In genomic region chr13:111275995-111276618, GRCh38 we compare ENCODE assay signal across 15 cellular contexts. TPM values are rescaled to one million over a fixed set of nuclear protein-coding genes. Genes with fewer than 3 reads are reported as not detected.
"Had no signal": no experiment of that assay in that cellular context is flagged by ENCODE, and none has a peak within 500 bp of the region (broad histone marks: within the 10 kb centered on the region; RNA-seq: fewer than 3 reads in every experiment).

No MANE protein-coding gene starts in this region.

- H3K27ac Mint-ChIP-seq: activated B cell treated with CpG ODN at 0.5 μM for 24 hours; memory B cell; nephron; T-helper 1 cell treated with Interleukin-12 subunit alpha and Interleukin-12 subunit beta and Interleukin-4 antibody, amounts not matched to agents 30 μg/mL and 1 μg/mL, for 36 hours had no signal

- H3K27me3 ChIP-seq: esophagus squamous epithelium, tibial nerve had no signal

- ATAC-seq: psoas muscle, sciatic nerve had no signal

- FAIRE-seq: astrocyte, TTC549 had no signal

- H3K9me3 ChIP-seq: esophagus squamous epithelium, psoas muscle, tibial nerve had no signal

- H3K27me3 Mint-ChIP-seq: activated B cell treated with CpG ODN at 0.5 μM for 24 hours, memory B cell had no signal

- H3K9me3 Mint-ChIP-seq: activated B cell treated with CpG ODN at 0.5 μM for 24 hours; memory B cell; nephron; T-helper 1 cell treated with Interleukin-12 subunit alpha and Interleukin-12 subunit beta and Interleukin-4 antibody, amounts not matched to agents 30 μg/mL and 1 μg/mL, for 36 hours had no signal

- H3K4me1 Mint-ChIP-seq: activated B cell treated with CpG ODN at 0.5 μM for 24 hours, memory B cell had no signal

- H3K4me3 ChIP-seq: esophagus squamous epithelium, psoas muscle, tibial nerve had no signal

- H3K27ac ChIP-seq: esophagus squamous epithelium had no signal

- DNase-seq: activated B cell treated with CpG ODN at 0.5 μM for 24 hours; activated CD8-positive, alpha-beta memory T cell treated with anti-CD3 and anti-CD28 coated beads, Interleukin-2, amount 50 U/mL, for 4 hours; activated gamma-delta T cell; esophagus squamous epithelium; foreskin fibroblast; psoas muscle; SHP77 treated with DMSO at 0.1 percent for 48 hours; stimulated activated CD4-positive, alpha-beta T cell treated with anti-CD3 and anti-CD28 coated beads, Interleukin-2, amount 100 ng/mL, for 24 hours had no signal

- H3K4me3 Mint-ChIP-seq: activated B cell treated with CpG ODN at 0.5 μM for 24 hours; memory B cell; nephron; T-helper 1 cell treated with Interleukin-12 subunit alpha and Interleukin-12 subunit beta and Interleukin-4 antibody, amounts not matched to agents 30 μg/mL and 1 μg/mL, for 36 hours had no signal

RNA-seq across cellular contexts. Expression of gene TEX29, which starts 44.3 kb away (rescaled TPM):
- total RNA-seq: esophagus squamous epithelium had no signal
